Comparison of ENCODE assay signal across 18 cellular contexts in genomic region chr2:128469875-128470274, GRCh38.
"Had no signal": no experiment of that assay in that cellular context is flagged by ENCODE, and none has a peak within 500 bp of the region (broad histone marks: within the 10 kb centered on the region; RNA-seq: fewer than 3 reads in every experiment).

No MANE protein-coding gene starts in this region.

- H3K27ac Mint-ChIP-seq: memory B cell, T-cell had no signal

- H3K4me3 ChIP-seq: dorsolateral prefrontal cortex, heart left ventricle, sigmoid colon, smooth muscle cell, thoracic aorta had no signal

- H3K36me3 Mint-ChIP-seq: T-cell had no signal

- H3K27ac ChIP-seq: dorsolateral prefrontal cortex, heart left ventricle, sigmoid colon, thoracic aorta had no signal

- H3K27me3 ChIP-seq: dorsolateral prefrontal cortex had no signal

- DNase-seq: activated CD4-positive, alpha-beta T cell treated with anti-CD3 and anti-CD28 coated beads for 1 hour; activated naive CD4-positive, alpha-beta T cell treated with Interleukin-2 at 50 U/mL for 16 hours; activated naive CD8-positive, alpha-beta T cell treated with anti-CD3 and anti-CD28 coated beads for 36 hours; activated T-cell treated with anti-CD3 and anti-CD28 coated beads, Interleukin-2, amount 50 U/mL, for 4 hours; dorsolateral prefrontal cortex; heart left ventricle; left cardiac atrium; occipital lobe; sigmoid colon; stimulated activated CD4-positive, alpha-beta T cell treated with anti-CD3 and anti-CD28 coated beads, Interleukin-15, amount 100 ng/mL, for 24 hours; stimulated activated naive CD4-positive, alpha-beta T cell; T-cell; T-helper 9 cell had no signal

- H3K4me3 Mint-ChIP-seq: activated naive CD8-positive, alpha-beta T cell treated with anti-CD3 and anti-CD28 coated beads for 36 hours; activated T-cell treated with anti-CD3 and anti-CD28 coated beads, Interleukin-2, amount 50 U/mL, for 4 hours; central memory CD8-positive, alpha-beta T cell; memory B cell; neural crest cell; T-cell had no signal

- ATAC-seq: activated T-cell treated with anti-CD3 and anti-CD28 coated beads, Interleukin-2, amount 50 U/mL, for 4 hours; heart left ventricle; left cardiac atrium; T-cell had no signal

- H3K36me3 ChIP-seq: heart left ventricle, sigmoid colon, thoracic aorta had no signal
